In the genomic region with DNA sequence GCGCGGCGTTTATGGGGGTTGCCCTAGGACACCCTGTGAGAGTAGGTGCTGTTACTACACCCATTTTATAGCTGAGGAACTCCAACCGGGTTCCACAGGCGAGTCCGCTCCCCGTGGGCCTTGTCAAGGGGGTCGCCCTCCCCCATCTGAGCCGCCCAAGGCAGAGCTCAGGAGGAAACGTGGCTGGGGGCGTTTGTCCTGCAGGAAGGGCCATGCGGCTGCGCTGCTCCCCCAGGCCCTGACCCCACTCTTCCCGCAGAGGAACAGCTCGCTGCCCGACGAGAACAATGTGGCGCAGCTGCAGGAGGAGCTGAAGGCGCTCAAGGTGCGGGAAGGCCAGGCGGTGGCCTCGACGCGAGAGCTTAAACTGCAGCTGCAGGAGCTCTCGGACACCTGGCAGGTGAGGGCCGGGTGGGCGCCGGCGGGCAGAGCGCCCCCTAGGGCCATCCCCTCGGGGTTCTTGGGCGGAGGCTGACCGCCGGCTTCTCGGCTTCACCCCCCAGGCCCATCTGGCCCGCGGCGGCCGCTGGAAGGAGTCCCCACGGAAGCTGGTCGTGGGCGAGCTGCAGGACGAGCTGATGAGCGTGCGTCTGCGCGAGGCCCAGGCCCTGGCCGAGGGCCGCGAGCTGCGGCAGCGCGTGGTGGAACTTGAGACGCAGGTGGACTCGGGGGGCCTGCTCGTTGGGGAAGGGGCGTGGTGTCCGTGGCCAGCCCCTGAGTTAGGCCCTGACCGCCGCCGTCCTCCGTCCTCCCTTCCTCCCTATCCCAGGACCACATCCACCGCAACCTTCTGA, we compare ENCODE assay signal across 1 cellular context.
TF ChIP-seq lines count a peak whose summit lies in the region.

No MANE protein-coding gene starts in this region.

TF ChIP-seq in H1, 55 proteins besides CTCF, POLR2A, EP300 and RAD21:
- peak; percentile 51; the same call in 1 of the 2 replicates for TF ChIP-seq TAF1 (IDR thresholded peaks at IDR 0.05; ENCODE audit: low read depth, low read length)
- peak; percentile 19 for TF ChIP-seq RNF2 (IDR thresholded peaks at IDR 0.05; ENCODE audit: borderline replicate concordance, low read depth, low read length, missing control alignments, poor library complexity, severe bottlenecking)
- 0 out of 2 replicates have a peak, but pooled peaks have one; percentile 40 for TF ChIP-seq PHF8 (conservative IDR thresholded peaks at IDR 0.05; ENCODE audit: low read depth, low read length)
- no peak for TF ChIP-seq TEAD4 (IDR thresholded peaks at IDR 0.05; ENCODE audit: low read depth, low read length)
- TF ChIP-seq CBX5 (IDR thresholded peaks at IDR 0.05; ENCODE audit: low read depth, low read length): no peak
- TF ChIP-seq YY1 (IDR thresholded peaks at IDR 0.05; ENCODE audit: low read depth, low read length): no peak
- peak; percentile 6; the same call in 1 of the 2 replicates for TF ChIP-seq BACH1 (IDR thresholded peaks at IDR 0.05; ENCODE audit: low read length)
- TF ChIP-seq EZH2 (IDR thresholded peaks at IDR 0.05; ENCODE audit: low read depth, low read length, severe bottlenecking): no peak
- no peak for TF ChIP-seq RFX5 (IDR thresholded peaks at IDR 0.05; ENCODE audit: borderline replicate concordance, low read depth, low read length)
- TF ChIP-seq, protein P1, sequence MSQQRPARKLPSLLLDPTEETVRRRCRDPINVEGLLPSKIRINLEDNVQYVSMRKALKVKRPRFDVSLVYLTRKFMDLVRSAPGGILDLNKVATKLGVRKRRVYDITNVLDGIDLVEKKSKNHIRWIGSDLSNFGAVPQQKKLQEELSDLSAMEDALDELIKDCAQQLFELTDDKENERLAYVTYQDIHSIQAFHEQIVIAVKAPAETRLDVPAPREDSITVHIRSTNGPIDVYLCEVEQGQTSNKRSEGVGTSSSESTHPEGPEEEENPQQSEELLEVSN (IDR thresholded peaks at IDR 0.05): peak; percentile 69
- TF ChIP-seq CHD2 (IDR thresholded peaks at IDR 0.05; ENCODE audit: low read length): no peak
- no peak for TF ChIP-seq GABPA (IDR thresholded peaks at IDR 0.05; ENCODE audit: borderline replicate concordance, insufficient read depth, low read length)
- no peak for TF ChIP-seq SUZ12 (IDR thresholded peaks at IDR 0.05; ENCODE audit: low read length)
- no peak for TF ChIP-seq KDM5A (IDR thresholded peaks at IDR 0.05; ENCODE audit: low read length)
- TF ChIP-seq SIRT6 (IDR thresholded peaks at IDR 0.05; ENCODE audit: low read length): no peak
- TF ChIP-seq, protein P2, sequence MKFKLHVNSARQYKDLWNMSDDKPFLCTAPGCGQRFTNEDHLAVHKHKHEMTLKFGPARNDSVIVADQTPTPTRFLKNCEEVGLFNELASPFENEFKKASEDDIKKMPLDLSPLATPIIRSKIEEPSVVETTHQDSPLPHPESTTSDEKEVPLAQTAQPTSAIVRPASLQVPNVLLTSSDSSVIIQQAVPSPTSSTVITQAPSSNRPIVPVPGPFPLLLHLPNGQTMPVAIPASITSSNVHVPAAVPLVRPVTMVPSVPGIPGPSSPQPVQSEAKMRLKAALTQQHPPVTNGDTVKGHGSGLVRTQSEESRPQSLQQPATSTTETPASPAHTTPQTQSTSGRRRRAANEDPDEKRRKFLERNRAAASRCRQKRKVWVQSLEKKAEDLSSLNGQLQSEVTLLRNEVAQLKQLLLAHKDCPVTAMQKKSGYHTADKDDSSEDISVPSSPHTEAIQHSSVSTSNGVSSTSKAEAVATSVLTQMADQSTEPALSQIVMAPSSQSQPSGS (IDR thresholded peaks at IDR 0.05; ENCODE audit: low read length): no peak
- TF ChIP-seq JUN (IDR thresholded peaks at IDR 0.05; ENCODE audit: low read depth, low read length): no peak
- no peak for TF ChIP-seq CBX8 (IDR thresholded peaks at IDR 0.05; ENCODE audit: borderline replicate concordance, low read depth, low read length)
- TF ChIP-seq, protein P3, sequence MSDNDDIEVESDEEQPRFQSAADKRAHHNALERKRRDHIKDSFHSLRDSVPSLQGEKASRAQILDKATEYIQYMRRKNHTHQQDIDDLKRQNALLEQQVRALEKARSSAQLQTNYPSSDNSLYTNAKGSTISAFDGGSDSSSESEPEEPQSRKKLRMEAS (IDR thresholded peaks at IDR 0.05): peak; percentile 77
- TF ChIP-seq MAFK (IDR thresholded peaks at IDR 0.05; ENCODE audit: low read depth, low read length): no peak
- no peak for TF ChIP-seq CREB1 (IDR thresholded peaks at IDR 0.05)
- peak; percentile 69 for TF ChIP-seq KDM4A (IDR thresholded peaks at IDR 0.05; ENCODE audit: low read depth, low read length, severe bottlenecking)
- TF ChIP-seq RXRA (IDR thresholded peaks at IDR 0.05; ENCODE audit: insufficient read depth, low read depth, low read length): no peak
- no peak for TF ChIP-seq HDAC2 (IDR thresholded peaks at IDR 0.05; ENCODE audit: borderline replicate concordance in 1 of 2, low read depth in 2 of 2, low read length in 2 of 2)
- TF ChIP-seq HDAC6 (IDR thresholded peaks at IDR 0.05; ENCODE audit: low read depth, low read length): no peak
- no peak for TF ChIP-seq ZNF274 (IDR thresholded peaks at IDR 0.05; ENCODE audit: borderline replicate concordance, extremely low read depth, low read length)
- TF ChIP-seq SRF (IDR thresholded peaks at IDR 0.05; ENCODE audit: low read depth, low read length): no peak
- TF ChIP-seq GTF2F1 (IDR thresholded peaks at IDR 0.05; ENCODE audit: borderline replicate concordance, low read depth, low read length): no peak
- TF ChIP-seq, protein P4, sequence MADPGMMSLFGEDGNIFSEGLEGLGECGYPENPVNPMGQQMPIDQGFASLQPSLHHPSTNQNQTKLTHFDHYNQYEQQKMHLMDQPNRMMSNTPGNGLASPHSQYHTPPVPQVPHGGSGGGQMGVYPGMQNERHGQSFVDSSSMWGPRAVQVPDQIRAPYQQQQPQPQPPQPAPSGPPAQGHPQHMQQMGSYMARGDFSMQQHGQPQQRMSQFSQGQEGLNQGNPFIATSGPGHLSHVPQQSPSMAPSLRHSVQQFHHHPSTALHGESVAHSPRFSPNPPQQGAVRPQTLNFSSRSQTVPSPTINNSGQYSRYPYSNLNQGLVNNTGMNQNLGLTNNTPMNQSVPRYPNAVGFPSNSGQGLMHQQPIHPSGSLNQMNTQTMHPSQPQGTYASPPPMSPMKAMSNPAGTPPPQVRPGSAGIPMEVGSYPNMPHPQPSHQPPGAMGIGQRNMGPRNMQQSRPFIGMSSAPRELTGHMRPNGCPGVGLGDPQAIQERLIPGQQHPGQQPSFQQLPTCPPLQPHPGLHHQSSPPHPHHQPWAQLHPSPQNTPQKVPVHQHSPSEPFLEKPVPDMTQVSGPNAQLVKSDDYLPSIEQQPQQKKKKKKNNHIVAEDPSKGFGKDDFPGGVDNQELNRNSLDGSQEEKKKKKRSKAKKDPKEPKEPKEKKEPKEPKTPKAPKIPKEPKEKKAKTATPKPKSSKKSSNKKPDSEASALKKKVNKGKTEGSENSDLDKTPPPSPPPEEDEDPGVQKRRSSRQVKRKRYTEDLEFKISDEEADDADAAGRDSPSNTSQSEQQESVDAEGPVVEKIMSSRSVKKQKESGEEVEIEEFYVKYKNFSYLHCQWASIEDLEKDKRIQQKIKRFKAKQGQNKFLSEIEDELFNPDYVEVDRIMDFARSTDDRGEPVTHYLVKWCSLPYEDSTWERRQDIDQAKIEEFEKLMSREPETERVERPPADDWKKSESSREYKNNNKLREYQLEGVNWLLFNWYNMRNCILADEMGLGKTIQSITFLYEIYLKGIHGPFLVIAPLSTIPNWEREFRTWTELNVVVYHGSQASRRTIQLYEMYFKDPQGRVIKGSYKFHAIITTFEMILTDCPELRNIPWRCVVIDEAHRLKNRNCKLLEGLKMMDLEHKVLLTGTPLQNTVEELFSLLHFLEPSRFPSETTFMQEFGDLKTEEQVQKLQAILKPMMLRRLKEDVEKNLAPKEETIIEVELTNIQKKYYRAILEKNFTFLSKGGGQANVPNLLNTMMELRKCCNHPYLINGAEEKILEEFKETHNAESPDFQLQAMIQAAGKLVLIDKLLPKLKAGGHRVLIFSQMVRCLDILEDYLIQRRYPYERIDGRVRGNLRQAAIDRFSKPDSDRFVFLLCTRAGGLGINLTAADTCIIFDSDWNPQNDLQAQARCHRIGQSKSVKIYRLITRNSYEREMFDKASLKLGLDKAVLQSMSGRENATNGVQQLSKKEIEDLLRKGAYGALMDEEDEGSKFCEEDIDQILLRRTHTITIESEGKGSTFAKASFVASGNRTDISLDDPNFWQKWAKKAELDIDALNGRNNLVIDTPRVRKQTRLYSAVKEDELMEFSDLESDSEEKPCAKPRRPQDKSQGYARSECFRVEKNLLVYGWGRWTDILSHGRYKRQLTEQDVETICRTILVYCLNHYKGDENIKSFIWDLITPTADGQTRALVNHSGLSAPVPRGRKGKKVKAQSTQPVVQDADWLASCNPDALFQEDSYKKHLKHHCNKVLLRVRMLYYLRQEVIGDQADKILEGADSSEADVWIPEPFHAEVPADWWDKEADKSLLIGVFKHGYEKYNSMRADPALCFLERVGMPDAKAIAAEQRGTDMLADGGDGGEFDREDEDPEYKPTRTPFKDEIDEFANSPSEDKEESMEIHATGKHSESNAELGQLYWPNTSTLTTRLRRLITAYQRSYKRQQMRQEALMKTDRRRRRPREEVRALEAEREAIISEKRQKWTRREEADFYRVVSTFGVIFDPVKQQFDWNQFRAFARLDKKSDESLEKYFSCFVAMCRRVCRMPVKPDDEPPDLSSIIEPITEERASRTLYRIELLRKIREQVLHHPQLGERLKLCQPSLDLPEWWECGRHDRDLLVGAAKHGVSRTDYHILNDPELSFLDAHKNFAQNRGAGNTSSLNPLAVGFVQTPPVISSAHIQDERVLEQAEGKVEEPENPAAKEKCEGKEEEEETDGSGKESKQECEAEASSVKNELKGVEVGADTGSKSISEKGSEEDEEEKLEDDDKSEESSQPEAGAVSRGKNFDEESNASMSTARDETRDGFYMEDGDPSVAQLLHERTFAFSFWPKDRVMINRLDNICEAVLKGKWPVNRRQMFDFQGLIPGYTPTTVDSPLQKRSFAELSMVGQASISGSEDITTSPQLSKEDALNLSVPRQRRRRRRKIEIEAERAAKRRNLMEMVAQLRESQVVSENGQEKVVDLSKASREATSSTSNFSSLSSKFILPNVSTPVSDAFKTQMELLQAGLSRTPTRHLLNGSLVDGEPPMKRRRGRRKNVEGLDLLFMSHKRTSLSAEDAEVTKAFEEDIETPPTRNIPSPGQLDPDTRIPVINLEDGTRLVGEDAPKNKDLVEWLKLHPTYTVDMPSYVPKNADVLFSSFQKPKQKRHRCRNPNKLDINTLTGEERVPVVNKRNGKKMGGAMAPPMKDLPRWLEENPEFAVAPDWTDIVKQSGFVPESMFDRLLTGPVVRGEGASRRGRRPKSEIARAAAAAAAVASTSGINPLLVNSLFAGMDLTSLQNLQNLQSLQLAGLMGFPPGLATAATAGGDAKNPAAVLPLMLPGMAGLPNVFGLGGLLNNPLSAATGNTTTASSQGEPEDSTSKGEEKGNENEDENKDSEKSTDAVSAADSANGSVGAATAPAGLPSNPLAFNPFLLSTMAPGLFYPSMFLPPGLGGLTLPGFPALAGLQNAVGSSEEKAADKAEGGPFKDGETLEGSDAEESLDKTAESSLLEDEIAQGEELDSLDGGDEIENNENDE (IDR thresholded peaks at IDR 0.05; ENCODE audit: insufficient replicate concordance, low read length): no peak
- TF ChIP-seq EGR1 (IDR thresholded peaks at IDR 0.05; ENCODE audit: borderline replicate concordance, low read depth, low read length): no peak
- no peak for TF ChIP-seq SAP30 (IDR thresholded peaks at IDR 0.05; ENCODE audit: insufficient read depth, insufficient replicate concordance, low read length)
- TF ChIP-seq POLR2AphosphoS5 (IDR thresholded peaks at IDR 0.05; ENCODE audit: low read depth, low read length): no peak
